In the genomic region with DNA sequence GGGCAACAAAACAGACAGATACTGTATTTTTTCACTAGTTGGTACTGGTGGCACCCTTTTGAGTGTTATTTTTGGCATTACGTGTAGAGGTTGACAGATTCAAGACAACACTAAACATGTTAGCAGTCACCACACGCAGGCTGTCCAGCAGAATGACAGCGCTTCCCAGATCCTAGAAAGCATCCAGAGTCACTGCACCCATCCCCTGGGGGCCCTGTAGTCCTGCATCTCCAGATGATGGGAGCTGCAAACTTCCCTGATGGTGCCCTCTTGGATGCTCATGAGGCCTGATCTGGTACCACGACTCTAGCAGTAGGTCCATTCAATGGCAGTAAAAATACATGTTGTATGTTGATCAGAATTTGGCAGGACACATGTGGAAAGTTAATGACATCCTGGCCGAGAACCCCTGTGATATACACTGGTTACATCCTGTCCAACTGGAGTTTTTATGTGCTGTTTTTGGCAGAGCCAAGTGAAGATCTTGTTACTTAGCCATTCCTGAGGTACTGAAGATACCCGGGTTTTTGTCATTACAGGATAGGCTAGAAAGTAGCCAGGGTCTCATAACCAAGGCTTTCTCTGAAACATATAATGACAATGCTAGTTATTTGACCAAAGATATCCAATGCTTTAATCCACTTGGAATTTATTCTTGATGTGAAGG, we compare ENCODE assay signal across 10 cellular contexts. TPM values are rescaled to one million over a fixed set of nuclear protein-coding genes. Genes with fewer than 3 reads are reported as not detected.
A peak's percentile ranks its signal among the peaks of the same experiment; 100 is the strongest.
DNase-seq lines count a peak whose midpoint lies in the region; ATAC-seq and TF ChIP-seq lines count a peak whose summit lies in the region.
"Had no signal": no experiment of that assay in that cellular context is flagged by ENCODE, and none has a peak within 500 bp of the region (broad histone marks: within the 10 kb centered on the region; RNA-seq: fewer than 3 reads in every experiment).

No MANE protein-coding gene starts in this region.

- H3K27ac Mint-ChIP-seq in central memory CD8-positive, alpha-beta T cell (ENCODE audit: low read depth), result peak overlapping the region; percentile 44
- peak overlapping the region in 3 of 6 donors; percentile 65 to 98 (median 94) for H3K27ac Mint-ChIP-seq in naive B cell

- RAD21 ChIA-PET in HCT116 (lab: Charles Lee; ENCODE audit: low non-redundant PET in 1 of 2, low total read pairs in 2 of 2, uncharacterized antibody in 2 of 2, unreplicated experiment in 2 of 2), result no interaction called here

- ATAC-seq in HCT116, result no peak
- no peak for ATAC-seq in central memory CD8-positive, alpha-beta T cell (replicated peaks; ENCODE audit: extremely low read depth, poor library complexity, severe bottlenecking)
- ATAC-seq in naive B cell (ENCODE audit: low read depth in 2 of 2), result no peak

- peaks cover 55% of the 10 kb centered on the region for H3K79me2 ChIP-seq in HCT116 (ENCODE audit: insufficient read depth, low read length)

- TF ChIP-seq POLR2A in HCT116 (IDR thresholded peaks at IDR 0.05; ENCODE audit: borderline replicate concordance, extremely low read depth, insufficient read depth, insufficient read length), result no peak

- no peak for TF ChIP-seq RAD21 in HCT116 (IDR thresholded peaks at IDR 0.05; ENCODE audit: low read depth)

- peaks cover 0 to 2% of the 10 kb centered on the region in 2 experiments; a peak in 1 of 4 replicates for H3K9me3 ChIP-seq in HCT116 (ENCODE audit: control insufficient read depth in 1 of 2, insufficient read depth in 1 of 2, low read depth in 1 of 2, low read length in 2 of 2)

- no peak overlapping the region for H3K27ac ChIP-seq in HCT116 (ENCODE audit: low read depth, low read length)

- H3K27me3 Mint-ChIP-seq in central memory CD8-positive, alpha-beta T cell, result no peaks in the 10 kb centered on the region
- H3K27me3 Mint-ChIP-seq in naive B cell, result no peaks in the 10 kb centered on the region

- DNase-seq in AG04449 (ENCODE audit: low read depth, low spot score), result peak; percentile 46
- DNase-seq in HCT116 (ENCODE audit: low read depth, low spot score), result no peak
- DNase-seq in central memory CD8-positive, alpha-beta T cell (ENCODE audit: low spot score in 2 of 2), result no peak
- DNase-seq in naive B cell, result no peak
- DNase-seq in Kasumi-1 (lab: John Stamatoyannopoulos, UW), result no peak
- DNase-seq in NCI-H748 treated with DMSO at 0.1 percent for 48 hours (lab: John Stamatoyannopoulos, UW), result no peak
- DNase-seq in ureter (ENCODE audit: low spot score), result no peak
- DNase-seq in activated CD4-positive, alpha-beta T cell treated with anti-CD3 and anti-CD28 coated beads, Interleukin-2, amount 50 U/mL, for 4 hours, result no peak
- DNase-seq: GF-D8, spleen had no signal

- H3K4me1 Mint-ChIP-seq in central memory CD8-positive, alpha-beta T cell, result peaks cover 48% of the 10 kb centered on the region
- peaks cover 31 to 43% (median 35%) of the 10 kb centered on the region in 3 donors for H3K4me1 Mint-ChIP-seq in naive B cell

- H3K4me2 ChIP-seq in HCT116 (ENCODE audit: low read length), result peak overlapping the region; percentile 97

- H3K27me3 ChIP-seq in HCT116 (ENCODE audit: insufficient read depth, low read length), result no peaks in the 10 kb centered on the region
- H3K27me3 ChIP-seq: spleen had no signal

- H3K4me1 ChIP-seq in HCT116 (ENCODE audit: control insufficient read depth in 1 of 2, insufficient read depth in 2 of 2, low read length in 2 of 2), result peaks cover 24 to 36% of the 10 kb centered on the region in 2 experiments

- intact Hi-C loops in HCT116 (cut with micrococcal nuclease), result no loop called here

- POLR2A ChIA-PET in AG04449 (lab: Yijun Ruan, JAX), result no interaction called here
- POLR2A ChIA-PET in HCT116 (lab: Charles Lee), result no interaction called here

- no peak overlapping the region for H2AFZ ChIP-seq in HCT116 (ENCODE audit: low read depth, low read length, poor library complexity, severe bottlenecking)

- H3K9ac ChIP-seq in HCT116 (ENCODE audit: low read length), result no peak overlapping the region

- H4K20me1 ChIP-seq in HCT116 (ENCODE audit: insufficient read depth), result no peaks in the 10 kb centered on the region

- H3K36me3 Mint-ChIP-seq in central memory CD8-positive, alpha-beta T cell (ENCODE audit: insufficient read depth), result peaks cover 14% of the 10 kb centered on the region
- peaks cover 4 to 12% of the 10 kb centered on the region in 2 donors for H3K36me3 Mint-ChIP-seq in naive B cell

- peak overlapping the region; percentile 99 for H3K4me3 Mint-ChIP-seq in central memory CD8-positive, alpha-beta T cell
- H3K4me3 Mint-ChIP-seq in naive B cell, result peak overlapping the region in 6 of 8 donors; percentile 79 to 95 (median 92)

- no peak for TF ChIP-seq CTCF in AG04449 (IDR thresholded peaks at IDR 0.05; ENCODE audit: insufficient read depth, low read length, missing control alignments)
- no peak for TF ChIP-seq CTCF in HCT116 (IDR thresholded peaks at IDR 0.05 in 2 of 3, conservative IDR thresholded peaks at IDR 0.05 in 1 of 3; ENCODE audit: borderline replicate concordance in 1 of 3, insufficient read depth in 1 of 3, low read depth in 2 of 3, low read length in 2 of 3)

- H3K9me3 Mint-ChIP-seq in central memory CD8-positive, alpha-beta T cell, result peaks cover 4% of the 10 kb centered on the region
- H3K9me3 Mint-ChIP-seq in naive B cell, result peaks cover 0 to 11% (median 5%) of the 10 kb centered on the region in 7 donors

- H3K4me3 ChIP-seq in AG04449 (ENCODE audit: low read depth, low read length) (no peak overlapping the region), HCT116 (replicated peaks in 1 of 2; ENCODE audit: low read depth in 1 of 2, low read length in 2 of 2) (no peak overlapping the region)

- no peaks in the 10 kb centered on the region for H3K9me2 ChIP-seq in HCT116 (ENCODE audit: insufficient read depth)

- CTCF ChIA-PET in AG04449 (lab: Yijun Ruan, JAX) (interaction anchor here (1.0 to 1.5 kb wide), 5 partner anchors 10 to 32 kb away, joined by 3 to 4 read pairs (median 4); no protein-coding TSS in a partner anchor), HCT116 (lab: Charles Lee) (no interaction called here)

- no TSS peak for BruUV-seq in HCT116 (replicated peaks; lab: Mats Ljungman, UMichigan)

- H3K36me3 ChIP-seq in HCT116 (ENCODE audit: control insufficient read depth in 1 of 2, insufficient read depth in 2 of 2, low read length in 2 of 2), result no peaks in the 10 kb centered on the region
- H3K36me3 ChIP-seq: spleen had no signal

TF ChIP-seq in HCT116, 20 proteins besides CTCF, POLR2A, EP300 and RAD21 (continues in another document):
- TF ChIP-seq ELF1 (IDR thresholded peaks at IDR 0.05; ENCODE audit: borderline replicate concordance, low read depth) (no peak), POLR2AphosphoS5 (IDR thresholded peaks at IDR 0.05; ENCODE audit: low read depth, low read length) (no peak), CEBPB (IDR thresholded peaks at IDR 0.05; ENCODE audit: low read depth) (no peak), ZNF274 (IDR thresholded peaks at IDR 0.05; ENCODE audit: low read depth, low read length) (no peak), JUND (IDR thresholded peaks at IDR 0.05) (no peak), ATF3 (IDR thresholded peaks at IDR 0.05) (no peak), SP1 (IDR thresholded peaks at IDR 0.05; ENCODE audit: low read depth) (no peak), SRF (IDR thresholded peaks at IDR 0.05; ENCODE audit: low read depth) (no peak)
- TF ChIP-seq, protein P1, sequence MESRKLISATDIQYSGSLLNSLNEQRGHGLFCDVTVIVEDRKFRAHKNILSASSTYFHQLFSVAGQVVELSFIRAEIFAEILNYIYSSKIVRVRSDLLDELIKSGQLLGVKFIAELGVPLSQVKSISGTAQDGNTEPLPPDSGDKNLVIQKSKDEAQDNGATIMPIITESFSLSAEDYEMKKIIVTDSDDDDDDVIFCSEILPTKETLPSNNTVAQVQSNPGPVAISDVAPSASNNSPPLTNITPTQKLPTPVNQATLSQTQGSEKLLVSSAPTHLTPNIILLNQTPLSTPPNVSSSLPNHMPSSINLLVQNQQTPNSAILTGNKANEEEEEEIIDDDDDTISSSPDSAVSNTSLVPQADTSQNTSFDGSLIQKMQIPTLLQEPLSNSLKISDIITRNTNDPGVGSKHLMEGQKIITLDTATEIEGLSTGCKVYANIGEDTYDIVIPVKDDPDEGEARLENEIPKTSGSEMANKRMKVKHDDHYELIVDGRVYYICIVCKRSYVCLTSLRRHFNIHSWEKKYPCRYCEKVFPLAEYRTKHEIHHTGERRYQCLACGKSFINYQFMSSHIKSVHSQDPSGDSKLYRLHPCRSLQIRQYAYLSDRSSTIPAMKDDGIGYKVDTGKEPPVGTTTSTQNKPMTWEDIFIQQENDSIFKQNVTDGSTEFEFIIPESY (IDR thresholded peaks at IDR 0.05; ENCODE audit: extremely low read depth, insufficient replicate concordance, low read length), result no peak
- TF ChIP-seq, protein P2, sequence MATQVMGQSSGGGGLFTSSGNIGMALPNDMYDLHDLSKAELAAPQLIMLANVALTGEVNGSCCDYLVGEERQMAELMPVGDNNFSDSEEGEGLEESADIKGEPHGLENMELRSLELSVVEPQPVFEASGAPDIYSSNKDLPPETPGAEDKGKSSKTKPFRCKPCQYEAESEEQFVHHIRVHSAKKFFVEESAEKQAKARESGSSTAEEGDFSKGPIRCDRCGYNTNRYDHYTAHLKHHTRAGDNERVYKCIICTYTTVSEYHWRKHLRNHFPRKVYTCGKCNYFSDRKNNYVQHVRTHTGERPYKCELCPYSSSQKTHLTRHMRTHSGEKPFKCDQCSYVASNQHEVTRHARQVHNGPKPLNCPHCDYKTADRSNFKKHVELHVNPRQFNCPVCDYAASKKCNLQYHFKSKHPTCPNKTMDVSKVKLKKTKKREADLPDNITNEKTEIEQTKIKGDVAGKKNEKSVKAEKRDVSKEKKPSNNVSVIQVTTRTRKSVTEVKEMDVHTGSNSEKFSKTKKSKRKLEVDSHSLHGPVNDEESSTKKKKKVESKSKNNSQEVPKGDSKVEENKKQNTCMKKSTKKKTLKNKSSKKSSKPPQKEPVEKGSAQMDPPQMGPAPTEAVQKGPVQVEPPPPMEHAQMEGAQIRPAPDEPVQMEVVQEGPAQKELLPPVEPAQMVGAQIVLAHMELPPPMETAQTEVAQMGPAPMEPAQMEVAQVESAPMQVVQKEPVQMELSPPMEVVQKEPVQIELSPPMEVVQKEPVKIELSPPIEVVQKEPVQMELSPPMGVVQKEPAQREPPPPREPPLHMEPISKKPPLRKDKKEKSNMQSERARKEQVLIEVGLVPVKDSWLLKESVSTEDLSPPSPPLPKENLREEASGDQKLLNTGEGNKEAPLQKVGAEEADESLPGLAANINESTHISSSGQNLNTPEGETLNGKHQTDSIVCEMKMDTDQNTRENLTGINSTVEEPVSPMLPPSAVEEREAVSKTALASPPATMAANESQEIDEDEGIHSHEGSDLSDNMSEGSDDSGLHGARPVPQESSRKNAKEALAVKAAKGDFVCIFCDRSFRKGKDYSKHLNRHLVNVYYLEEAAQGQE (IDR thresholded peaks at IDR 0.05; ENCODE audit: low read depth), result no peak

RNA-seq across cellular contexts. Expression of gene ABL1, which starts 1.6 kb away (rescaled TPM):
- 54.7 TPM for total RNA-seq in HCT116 (2021; ENCODE audit: unreplicated experiment)
- polyA plus RNA-seq in HCT116 (2012), result 23.9 and 28.3 TPM in 2 replicates
- 10 to 100 TPM in 2 of 6 donors, 1 to 10 TPM in 4; 1.2 to 18.9 (median 9.4) TPM for polyA plus RNA-seq in naive B cell (ENCODE audit: low read depth in 6 of 6)
- 72.6 TPM for total RNA-seq in ureter
